16 cellular contexts compared by ENCODE assay signal in the genomic region with DNA sequence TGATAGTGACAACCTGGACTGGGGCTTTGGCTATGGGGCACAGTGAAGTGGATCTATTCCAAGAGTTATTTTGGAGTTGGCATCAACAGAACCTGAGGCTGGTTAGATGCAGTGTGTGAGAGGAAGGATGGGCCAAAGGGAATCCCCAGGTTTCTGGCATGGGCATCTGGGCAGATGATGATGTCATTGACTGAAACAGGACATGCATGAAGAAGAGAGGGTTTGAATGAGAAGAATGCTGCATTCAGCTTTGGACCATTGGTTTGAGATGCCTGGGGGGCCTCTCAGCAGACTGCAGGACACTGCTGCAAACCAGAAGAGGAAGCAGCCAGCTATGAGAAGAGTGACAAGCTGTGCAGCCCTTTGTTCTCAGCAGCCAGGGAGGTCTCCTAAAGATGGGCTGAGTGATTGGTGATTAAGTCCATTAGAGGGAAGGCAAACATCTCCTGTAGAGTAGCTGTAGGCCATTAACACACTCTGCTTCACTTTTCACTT. TPM values are rescaled to one million over a fixed set of nuclear protein-coding genes. Genes with fewer than 3 reads are reported as not detected.
DNase-seq lines count a peak whose midpoint lies in the region; ATAC-seq and TF ChIP-seq lines count a peak whose summit lies in the region.
"Had no signal": no experiment of that assay in that cellular context is flagged by ENCODE, and none has a peak within 500 bp of the region (broad histone marks: within the 10 kb centered on the region; RNA-seq: fewer than 3 reads in every experiment).

No MANE protein-coding gene starts in this region.

- no peaks in the 10 kb centered on the region for H3K9me3 ChIP-seq in HEK293 (ENCODE audit: control insufficient read depth, insufficient read depth, low read depth, low read length)
- H3K9me3 ChIP-seq in neural cell (ENCODE audit: low read length), result no peaks in the 10 kb centered on the region
- H3K9me3 ChIP-seq in tibial nerve, result no peaks in the 10 kb centered on the region
- H3K9me3 ChIP-seq: body of pancreas, testis had no signal

- H3K9me2 ChIP-seq in neural cell (ENCODE audit: insufficient read depth, low read length), result no peaks in the 10 kb centered on the region

- CTCF ChIA-PET in HEK293 (lab: Yijun Ruan, JAX), result no interaction called here

- TF ChIP-seq RAD21 in neural cell (conservative IDR thresholded peaks at IDR 0.05), result no peak

- no peaks in the 10 kb centered on the region for H3K27me3 ChIP-seq in neural cell (ENCODE audit: insufficient read depth, low read depth, low read length)
- H3K27me3 ChIP-seq in tibial nerve, result no peaks in the 10 kb centered on the region
- H3K27me3 ChIP-seq: body of pancreas, spleen, testis had no signal

- TF ChIP-seq EP300 in neural cell (conservative IDR thresholded peaks at IDR 0.05; ENCODE audit: poor library complexity, severe bottlenecking) (no peak), tibial nerve (IDR thresholded peaks at IDR 0.05) (no peak)

- H3K27me3 Mint-ChIP-seq in central memory CD8-positive, alpha-beta T cell, result no peaks in the 10 kb centered on the region

- no peak for TF ChIP-seq CTCF in HEK293 (tag by site-specific recombination; IDR thresholded peaks at IDR 0.05)
- TF ChIP-seq CTCF in neural cell (IDR thresholded peaks at IDR 0.05; ENCODE audit: poor library complexity, severe bottlenecking), result no peak
- no peak for TF ChIP-seq CTCF in tibial nerve (IDR thresholded peaks at IDR 0.05)

- no peak for TF ChIP-seq POLR2A in tibial nerve (IDR thresholded peaks at IDR 0.05)

- H3K79me2 ChIP-seq in neural cell (replicated peaks; ENCODE audit: insufficient read depth, low read length), result no peaks in the 10 kb centered on the region

- POLR2A ChIA-PET in HEK293 (lab: Yijun Ruan, JAX), result no interaction called here

- H2AFZ ChIP-seq in neural cell (ENCODE audit: low read depth, low read length), result no peak overlapping the region

- H3K36me3 Mint-ChIP-seq in central memory CD8-positive, alpha-beta T cell (ENCODE audit: insufficient read depth), result no peaks in the 10 kb centered on the region
- H3K36me3 Mint-ChIP-seq: activated CD4-positive, alpha-beta memory T cell treated with anti-CD3 and anti-CD28 coated beads for 36 hours; CD4-positive, alpha-beta memory T cell had no signal

- H3K36me3 ChIP-seq in HEK293 (ENCODE audit: control insufficient read depth in 2 of 2, insufficient read depth in 1 of 2, low read length in 2 of 2) (no peaks in the 10 kb centered on the region), neural cell (ENCODE audit: insufficient read depth, low read length) (no peaks in the 10 kb centered on the region), tibial nerve (no peaks in the 10 kb centered on the region)
- H3K36me3 ChIP-seq: spleen had no signal

- H3K4me2 ChIP-seq in neural cell (ENCODE audit: low read length), result no peak overlapping the region

- H4K20me1 ChIP-seq in neural cell (ENCODE audit: insufficient read depth), result no peaks in the 10 kb centered on the region

- peak overlapping the region; percentile 34 for H3K27ac Mint-ChIP-seq in central memory CD8-positive, alpha-beta T cell (ENCODE audit: low read depth)
- H3K27ac Mint-ChIP-seq: activated CD4-positive, alpha-beta memory T cell treated with anti-CD3 and anti-CD28 coated beads for 36 hours; CD4-positive, alpha-beta memory T cell; T-helper 17 cell had no signal

- H3K9me3 Mint-ChIP-seq in central memory CD8-positive, alpha-beta T cell, result no peaks in the 10 kb centered on the region
- H3K9me3 Mint-ChIP-seq: activated CD4-positive, alpha-beta memory T cell treated with anti-CD3 and anti-CD28 coated beads for 36 hours; HFFc6 had no signal

- DNase-seq in NCI-H2227 (lab: John Stamatoyannopoulos, UW; ENCODE audit: unreplicated experiment) (peak; percentile 48), GM19238 (ENCODE audit: insufficient read length, low spot score) (no peak), tibial nerve (ENCODE audit: low spot score in 2 of 2) (no peak)
- no peak for DNase-seq in central memory CD8-positive, alpha-beta T cell (ENCODE audit: low spot score in 2 of 2)
- DNase-seq: activated CD4-positive, alpha-beta memory T cell treated with anti-CD3 and anti-CD28 coated beads for 36 hours; body of pancreas; CD4-positive, alpha-beta memory T cell; HFFc6; NCI-H1436 treated with DMSO at 0.1 percent for 48 hours; spleen; T-helper 17 cell; testis had no signal

- ATAC-seq in central memory CD8-positive, alpha-beta T cell (replicated peaks; ENCODE audit: extremely low read depth, poor library complexity, severe bottlenecking), result no peak
- ATAC-seq in GM21529 (IDR thresholded peaks at IDR 0.05; ENCODE audit: unreplicated experiment) (no peak), GM21367 (IDR thresholded peaks at IDR 0.05; ENCODE audit: unreplicated experiment) (no peak)
- ATAC-seq: body of pancreas, T-helper 17 cell had no signal

- H3K27ac ChIP-seq in HEK293 (ENCODE audit: extremely low read depth, low read depth, low read length) (no peak overlapping the region), neural cell (ENCODE audit: low read length) (peak overlapping the region; percentile 43), tibial nerve (no peak overlapping the region)
- H3K27ac ChIP-seq: body of pancreas, spleen, testis had no signal

- H3K4me3 Mint-ChIP-seq in central memory CD8-positive, alpha-beta T cell, result no peak overlapping the region
- H3K4me3 Mint-ChIP-seq: activated CD4-positive, alpha-beta memory T cell treated with anti-CD3 and anti-CD28 coated beads for 36 hours; CD4-positive, alpha-beta memory T cell; HFFc6; T-helper 17 cell had no signal

- H3K9ac ChIP-seq in neural cell (ENCODE audit: low read length), result no peak overlapping the region

- H3K4me1 Mint-ChIP-seq in central memory CD8-positive, alpha-beta T cell, result no peaks in the 10 kb centered on the region
- H3K4me1 Mint-ChIP-seq: T-helper 17 cell had no signal

- H3K4me1 ChIP-seq in HEK293 (ENCODE audit: control insufficient read depth, insufficient read depth, low read length), result no peaks in the 10 kb centered on the region
- H3K4me1 ChIP-seq in tibial nerve, result no peaks in the 10 kb centered on the region
- H3K4me1 ChIP-seq: body of pancreas, testis had no signal

- H3F3A ChIP-seq in neural cell (ENCODE audit: insufficient read depth, low read length, poor library complexity, severe bottlenecking), result no peaks in the 10 kb centered on the region

- H3K4me3 ChIP-seq in HEK293 (ENCODE audit: low read depth, low read length), result no peak overlapping the region
- no peak overlapping the region for H3K4me3 ChIP-seq in neural cell (ENCODE audit: low read length)
- H3K4me3 ChIP-seq in tibial nerve, result no peak overlapping the region
- H3K4me3 ChIP-seq: body of pancreas, spleen, testis had no signal

TF ChIP-seq in HEK293, 187 proteins besides CTCF, POLR2A, EP300 and RAD21 (continues in another document):
- TF ChIP-seq ZNF791 (tag by site-specific recombination; IDR thresholded peaks at IDR 0.05) (no peak), KLF7 (tag by site-specific recombination; IDR thresholded peaks at IDR 0.05; ENCODE audit: borderline replicate concordance) (no peak), ZSCAN23 (tag by site-specific recombination; IDR thresholded peaks at IDR 0.05) (no peak), PRDM1 (tag by site-specific recombination; IDR thresholded peaks at IDR 0.05) (no peak), ZNF221 (tag by site-specific recombination; IDR thresholded peaks at IDR 0.05; ENCODE audit: borderline replicate concordance) (no peak), ZBTB8A (tag by site-specific recombination; IDR thresholded peaks at IDR 0.05) (no peak), ZNF311 (tag by site-specific recombination; IDR thresholded peaks at IDR 0.05; ENCODE audit: borderline replicate concordance) (no peak), ZNF585B (tag by site-specific recombination; IDR thresholded peaks at IDR 0.05) (no peak)
- TF ChIP-seq, protein P1, sequence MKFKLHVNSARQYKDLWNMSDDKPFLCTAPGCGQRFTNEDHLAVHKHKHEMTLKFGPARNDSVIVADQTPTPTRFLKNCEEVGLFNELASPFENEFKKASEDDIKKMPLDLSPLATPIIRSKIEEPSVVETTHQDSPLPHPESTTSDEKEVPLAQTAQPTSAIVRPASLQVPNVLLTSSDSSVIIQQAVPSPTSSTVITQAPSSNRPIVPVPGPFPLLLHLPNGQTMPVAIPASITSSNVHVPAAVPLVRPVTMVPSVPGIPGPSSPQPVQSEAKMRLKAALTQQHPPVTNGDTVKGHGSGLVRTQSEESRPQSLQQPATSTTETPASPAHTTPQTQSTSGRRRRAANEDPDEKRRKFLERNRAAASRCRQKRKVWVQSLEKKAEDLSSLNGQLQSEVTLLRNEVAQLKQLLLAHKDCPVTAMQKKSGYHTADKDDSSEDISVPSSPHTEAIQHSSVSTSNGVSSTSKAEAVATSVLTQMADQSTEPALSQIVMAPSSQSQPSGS (tag by site-specific recombination; IDR thresholded peaks at IDR 0.05; ENCODE audit: low read depth), result 0 out of 2 replicates have a peak, but pooled peaks have one; percentile 39

TF ChIP-seq in neural cell, 6 proteins besides CTCF, POLR2A, EP300 and RAD21:
- TF ChIP-seq POLR2AphosphoS5 (IDR thresholded peaks at IDR 0.05) (peak; percentile 34), MXI1 (conservative IDR thresholded peaks at IDR 0.05; ENCODE audit: poor library complexity, severe bottlenecking) (no peak)
- TF ChIP-seq, protein P2, sequence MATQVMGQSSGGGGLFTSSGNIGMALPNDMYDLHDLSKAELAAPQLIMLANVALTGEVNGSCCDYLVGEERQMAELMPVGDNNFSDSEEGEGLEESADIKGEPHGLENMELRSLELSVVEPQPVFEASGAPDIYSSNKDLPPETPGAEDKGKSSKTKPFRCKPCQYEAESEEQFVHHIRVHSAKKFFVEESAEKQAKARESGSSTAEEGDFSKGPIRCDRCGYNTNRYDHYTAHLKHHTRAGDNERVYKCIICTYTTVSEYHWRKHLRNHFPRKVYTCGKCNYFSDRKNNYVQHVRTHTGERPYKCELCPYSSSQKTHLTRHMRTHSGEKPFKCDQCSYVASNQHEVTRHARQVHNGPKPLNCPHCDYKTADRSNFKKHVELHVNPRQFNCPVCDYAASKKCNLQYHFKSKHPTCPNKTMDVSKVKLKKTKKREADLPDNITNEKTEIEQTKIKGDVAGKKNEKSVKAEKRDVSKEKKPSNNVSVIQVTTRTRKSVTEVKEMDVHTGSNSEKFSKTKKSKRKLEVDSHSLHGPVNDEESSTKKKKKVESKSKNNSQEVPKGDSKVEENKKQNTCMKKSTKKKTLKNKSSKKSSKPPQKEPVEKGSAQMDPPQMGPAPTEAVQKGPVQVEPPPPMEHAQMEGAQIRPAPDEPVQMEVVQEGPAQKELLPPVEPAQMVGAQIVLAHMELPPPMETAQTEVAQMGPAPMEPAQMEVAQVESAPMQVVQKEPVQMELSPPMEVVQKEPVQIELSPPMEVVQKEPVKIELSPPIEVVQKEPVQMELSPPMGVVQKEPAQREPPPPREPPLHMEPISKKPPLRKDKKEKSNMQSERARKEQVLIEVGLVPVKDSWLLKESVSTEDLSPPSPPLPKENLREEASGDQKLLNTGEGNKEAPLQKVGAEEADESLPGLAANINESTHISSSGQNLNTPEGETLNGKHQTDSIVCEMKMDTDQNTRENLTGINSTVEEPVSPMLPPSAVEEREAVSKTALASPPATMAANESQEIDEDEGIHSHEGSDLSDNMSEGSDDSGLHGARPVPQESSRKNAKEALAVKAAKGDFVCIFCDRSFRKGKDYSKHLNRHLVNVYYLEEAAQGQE (IDR thresholded peaks at IDR 0.05; ENCODE audit: borderline replicate concordance), result no peak

RNA-seq across cellular contexts. Expression of a gene that starts 23.1 kb away (rescaled TPM):
- polyA plus RNA-seq in neural cell, result not detected in 2 replicates
- not detected in 2 replicates for polyA minus RNA-seq in neural cell
- 1 to 10 TPM; 3.1 to 9.3 (median 7.2) TPM for total RNA-seq in tibial nerve
- total RNA-seq: HFFc6 had no signal
